8 cellular contexts compared by ENCODE assay signal in the genomic region with DNA sequence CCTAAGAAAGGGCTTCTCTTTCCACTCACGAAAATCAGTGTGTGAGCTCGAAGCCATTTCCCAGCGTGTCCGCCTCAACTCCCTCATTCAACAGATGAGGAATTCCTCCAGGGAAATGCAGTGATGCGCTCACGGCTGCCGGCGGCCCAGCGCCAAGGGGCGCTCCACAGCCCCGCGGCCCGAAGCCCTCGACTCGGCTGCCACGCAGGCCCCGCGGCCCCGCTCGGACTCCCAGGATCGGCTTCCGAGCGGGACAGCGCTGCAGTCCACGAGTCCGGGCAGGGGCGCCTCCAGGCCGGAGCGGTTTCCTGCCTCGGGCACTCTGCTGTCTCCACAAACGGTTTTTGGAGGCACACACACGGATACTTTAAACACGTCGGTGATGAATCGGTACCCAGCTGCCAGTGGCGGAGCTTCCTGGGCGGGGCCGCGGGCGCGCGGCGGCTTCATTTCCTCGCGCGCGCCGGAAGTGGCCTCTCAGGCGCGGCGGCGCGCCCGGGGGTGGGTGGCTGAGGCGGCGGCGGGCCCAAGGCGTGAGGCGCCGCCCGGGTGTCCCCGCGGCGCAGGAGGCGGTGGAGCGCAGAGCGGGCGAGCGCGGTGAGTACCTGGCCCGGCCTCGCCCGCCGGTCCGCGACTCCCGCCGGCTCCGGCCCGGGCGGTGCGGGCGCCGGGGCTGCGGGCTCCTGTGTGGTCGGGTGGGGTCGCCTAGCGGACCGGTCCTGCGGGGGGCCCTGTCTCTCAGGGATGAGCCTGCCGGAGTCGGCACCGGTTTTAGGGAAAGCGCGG. TPM values are rescaled to one million over a fixed set of nuclear protein-coding genes. Genes with fewer than 3 reads are reported as not detected.
A peak's percentile ranks its signal among the peaks of the same experiment; 100 is the strongest.
DNase-seq lines count a peak whose midpoint lies in the region; ATAC-seq and TF ChIP-seq lines count a peak whose summit lies in the region.

A gene with protein sequence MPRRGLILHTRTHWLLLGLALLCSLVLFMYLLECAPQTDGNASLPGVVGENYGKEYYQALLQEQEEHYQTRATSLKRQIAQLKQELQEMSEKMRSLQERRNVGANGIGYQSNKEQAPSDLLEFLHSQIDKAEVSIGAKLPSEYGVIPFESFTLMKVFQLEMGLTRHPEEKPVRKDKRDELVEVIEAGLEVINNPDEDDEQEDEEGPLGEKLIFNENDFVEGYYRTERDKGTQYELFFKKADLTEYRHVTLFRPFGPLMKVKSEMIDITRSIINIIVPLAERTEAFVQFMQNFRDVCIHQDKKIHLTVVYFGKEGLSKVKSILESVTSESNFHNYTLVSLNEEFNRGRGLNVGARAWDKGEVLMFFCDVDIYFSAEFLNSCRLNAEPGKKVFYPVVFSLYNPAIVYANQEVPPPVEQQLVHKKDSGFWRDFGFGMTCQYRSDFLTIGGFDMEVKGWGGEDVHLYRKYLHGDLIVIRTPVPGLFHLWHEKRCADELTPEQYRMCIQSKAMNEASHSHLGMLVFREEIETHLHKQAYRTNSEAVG (plus strand): TSS at position 475 of the 786 bp plus-strand sequence. CDS start 16,705 bp downstream, outside the sequence.

- TF ChIP-seq CTCF in fibroblast of mammary gland (conservative IDR thresholded peaks at IDR 0.05; ENCODE audit: control insufficient read depth, insufficient read depth, low read depth, low read length): no peak

- H3K4me1 Mint-ChIP-seq in naive thymus-derived CD8-positive, alpha-beta T cell: peaks cover 25 to 63% (median 52%) of the 10 kb centered on the region in 4 donors
- peaks cover 32 to 72% of the 10 kb centered on the region in 2 donors for H3K4me1 Mint-ChIP-seq in stimulated activated naive B cell treated with anti-CD40 and anti-IgM and Interleukin-4, amounts not matched to agents 10 μg/mL and 1 μg/mL and 100 μg/mL, for 72 hours

- peak; percentile 61 for ATAC-seq in GM21619 (IDR thresholded peaks at IDR 0.05; ENCODE audit: unreplicated experiment)
- peak; percentile 73 to 77 for ATAC-seq in naive thymus-derived CD8-positive, alpha-beta T cell
- ATAC-seq in stimulated activated naive B cell treated with anti-CD40 and anti-IgM and Interleukin-4, amounts not matched to agents 10 μg/mL and 1 μg/mL and 100 μg/mL, for 72 hours (replicated peaks): peak; percentile 79 to 84

- no peaks in the 10 kb centered on the region for H3K9me3 Mint-ChIP-seq in naive thymus-derived CD8-positive, alpha-beta T cell
- H3K9me3 Mint-ChIP-seq in stimulated activated naive B cell treated with anti-CD40 and anti-IgM and Interleukin-4, amounts not matched to agents 10 μg/mL and 1 μg/mL and 100 μg/mL, for 72 hours: no peaks in the 10 kb centered on the region

- H3K27ac Mint-ChIP-seq in naive thymus-derived CD8-positive, alpha-beta T cell: peak within 1 kb of the TSS; percentile 93 to 100 (median 99)
- peak within 1 kb of the TSS; percentile 99 for H3K27ac Mint-ChIP-seq in stimulated activated naive B cell treated with anti-CD40 and anti-IgM and Interleukin-4, amounts not matched to agents 10 μg/mL and 1 μg/mL and 100 μg/mL, for 72 hours

- POLR2A ChIA-PET in naive thymus-derived CD8-positive, alpha-beta T cell (lab: Charles Lee): interaction anchor here (0.6 to 7.7 kb wide), 26 partner anchors 8 to 499 kb away, joined by 3 to 113 read pairs (median 3); a partner anchor contains a TSS

- H3K4me3 ChIP-seq in Jurkat, Clone E6-1 (ENCODE audit: low read length): peak within 1 kb of the TSS; percentile 84
- peak within 1 kb of the TSS; percentile 75 for H3K4me3 ChIP-seq in fibroblast of mammary gland (ENCODE audit: control insufficient read depth, low read depth, low read length)

- no peaks in the 10 kb centered on the region for H3K36me3 Mint-ChIP-seq in naive thymus-derived CD8-positive, alpha-beta T cell
- H3K36me3 Mint-ChIP-seq in stimulated activated naive B cell treated with anti-CD40 and anti-IgM and Interleukin-4, amounts not matched to agents 10 μg/mL and 1 μg/mL and 100 μg/mL, for 72 hours: peaks cover 2 to 10% of the 10 kb centered on the region in 2 donors

- peak within 1 kb of the TSS; percentile 93 to 99 (median 97) for H3K4me3 Mint-ChIP-seq in naive thymus-derived CD8-positive, alpha-beta T cell
- peak within 1 kb of the TSS; percentile 97 to 99 for H3K4me3 Mint-ChIP-seq in stimulated activated naive B cell treated with anti-CD40 and anti-IgM and Interleukin-4, amounts not matched to agents 10 μg/mL and 1 μg/mL and 100 μg/mL, for 72 hours

- no peaks in the 10 kb centered on the region for H3K27me3 Mint-ChIP-seq in naive thymus-derived CD8-positive, alpha-beta T cell
- no peaks in the 10 kb centered on the region for H3K27me3 Mint-ChIP-seq in stimulated activated naive B cell treated with anti-CD40 and anti-IgM and Interleukin-4, amounts not matched to agents 10 μg/mL and 1 μg/mL and 100 μg/mL, for 72 hours

- DNase-seq in DMS53 (lab: John Stamatoyannopoulos, UW) (peak; percentile 94), RPMI7951 (ENCODE audit: low read depth) (peak; percentile 87), fibroblast of mammary gland (ENCODE audit: low read depth) (peak; percentile 86)
- DNase-seq in Jurkat, Clone E6-1 (ENCODE audit: low read depth, low spot score): peak; percentile 79
- DNase-seq in activated T-helper 1 cell treated with anti-CD3 and anti-CD28 coated beads, Interleukin-2, amount 50 U/mL, for 16 hours (ENCODE audit: low read depth in 1 of 2, low spot score in 1 of 2): peak; percentile 72 to 84
- DNase-seq in naive thymus-derived CD8-positive, alpha-beta T cell: peak; percentile 79 to 91 (median 86)
- peak; percentile 85 for DNase-seq in stimulated activated naive B cell treated with anti-CD40 and anti-IgM and Interleukin-4, amounts not matched to agents 10 μg/mL and 1 μg/mL and 100 μg/mL, for 72 hours

RNA-seq across cellular contexts. Expression of the gene that starts here (rescaled TPM):
- polyA plus RNA-seq in Jurkat, Clone E6-1 (2012; ENCODE audit: insufficient read depth, insufficient read length): 22.8 TPM
- total RNA-seq in RPMI7951 (2014; rRNA removed; shearing (Covaris generic)): 6.8 and 9.5 TPM in 2 replicates
- 10 to 100 TPM; 56.9 to 61.0 TPM for total RNA-seq in naive thymus-derived CD8-positive, alpha-beta T cell
- polyA plus RNA-seq in naive thymus-derived CD8-positive, alpha-beta T cell: 10 to 100 TPM; 15.0 to 20.0 (median 16.2) TPM

Comparison
In these comparisons a context has a peak if more than half of its experiments do, and no peak if none do; other contexts are left out.
1. Peak in every context shown above with its lines: DNase-seq, ATAC-seq and H3K4me3 ChIP-seq.